In genomic region chr11:111696556-111696955, GRCh38 we compare ENCODE assay signal across 20 cellular contexts.
DNase-seq lines count a peak whose midpoint lies in the region; ATAC-seq, FAIRE-seq and TF ChIP-seq lines count a peak whose summit lies in the region.
"Had no signal": no experiment of that assay in that cellular context is flagged by ENCODE, and none has a peak within 500 bp of the region (broad histone marks: within the 10 kb centered on the region; RNA-seq: fewer than 3 reads in every experiment).

No MANE protein-coding gene starts in this region.

- ATAC-seq in left cardiac atrium = no peak
- ATAC-seq: CD8-positive, alpha-beta T cell had no signal

- intact Hi-C loops in left ventricle myocardium inferior (cut with micrococcal nuclease) (no loop called here), left cardiac atrium (cut with DNase I) (no loop called here)

- no peak overlapping the region for H3K4me3 ChIP-seq in ACC112 (ENCODE audit: low read depth, low read length)
- H3K4me3 ChIP-seq in brain microvascular endothelial cell (ENCODE audit: low read depth, low read length) = no peak overlapping the region
- no peak overlapping the region for H3K4me3 ChIP-seq in left ventricle myocardium inferior
- H3K4me3 ChIP-seq in right atrium auricular region = no peak overlapping the region
- H3K4me3 ChIP-seq: esophagus muscularis mucosa, spleen, testis had no signal

- H3K9me3 ChIP-seq in left ventricle myocardium inferior (replicated peaks) (no peaks in the 10 kb centered on the region), right atrium auricular region (no peaks in the 10 kb centered on the region)
- H3K9me3 ChIP-seq: esophagus muscularis mucosa, spleen, testis had no signal

- peaks cover 43% of the 10 kb centered on the region for H3K4me1 ChIP-seq in ACC112 (ENCODE audit: control insufficient read depth, insufficient read depth, low read length, unreplicated experiment)
- H3K4me1 ChIP-seq in left ventricle myocardium inferior = peaks cover 55% of the 10 kb centered on the region
- H3K4me1 ChIP-seq in right atrium auricular region = peaks cover 0 to 43% of the 10 kb centered on the region in 2 donors
- H3K4me1 ChIP-seq: testis had no signal

- TF ChIP-seq CTCF in brain microvascular endothelial cell (IDR thresholded peaks at IDR 0.05; ENCODE audit: low read depth, low read length, missing control alignments) (no peak), left ventricle myocardium inferior (IDR thresholded peaks at IDR 0.05; ENCODE audit: borderline replicate concordance) (no peak), right atrium auricular region (IDR thresholded peaks at IDR 0.05) (no peak)

- no peak overlapping the region for H2AFZ ChIP-seq in ACC112 (ENCODE audit: low read length, unreplicated experiment)

- H3K36me3 ChIP-seq in ACC112 (ENCODE audit: insufficient read depth, low read length) (no peaks in the 10 kb centered on the region), brain microvascular endothelial cell (replicated peaks) (no peaks in the 10 kb centered on the region), left ventricle myocardium inferior (no peaks in the 10 kb centered on the region), right atrium auricular region (peaks cover 4% of the 10 kb centered on the region)

- DNase-seq in HCEC 1CT (peak; percentile 84), brain microvascular endothelial cell (peak; percentile 20), kidney tubule cell (ENCODE audit: low spot score) (peak; percentile 50), left ventricle myocardium inferior (no peak), right atrium auricular region (ENCODE audit: low spot score) (no peak), GM19239 (ENCODE audit: insufficient read length, low spot score) (no peak), left cardiac atrium (no peak)
- DNase-seq: activated CD4-positive, alpha-beta T cell treated with anti-CD3 and anti-CD28 coated beads, Interleukin-2, amount 50 U/mL, for 1 hour; activated naive CD4-positive, alpha-beta T cell treated with Interleukin-2 at 50 U/mL for 16 hours; CD8-positive, alpha-beta T cell; DND-41; NCI-H526 treated with DMSO at 0.1 percent for 48 hours; nephron progenitor cell; SIG-M5; spleen; T-helper 1 cell; testis had no signal

- H3K27me3 ChIP-seq in ACC112 (ENCODE audit: insufficient read depth, low read length) (no peaks in the 10 kb centered on the region), brain microvascular endothelial cell (replicated peaks) (no peaks in the 10 kb centered on the region), left ventricle myocardium inferior (ENCODE audit: low read depth) (no peaks in the 10 kb centered on the region), right atrium auricular region (no peaks in the 10 kb centered on the region)
- H3K27me3 ChIP-seq: esophagus muscularis mucosa, spleen, testis had no signal

- no peaks in the 10 kb centered on the region for H3K79me2 ChIP-seq in ACC112 (ENCODE audit: control insufficient read depth, insufficient read depth, low read length, unreplicated experiment)

- in situ Hi-C loops in brain microvascular endothelial cell (cut with HindIII; ENCODE audit: low pct_ligation_motif_present, low sequenced_read_pairs) = no loop called here

- H3K27ac ChIP-seq in ACC112 (ENCODE audit: low read depth, low read length) (peak overlapping the region; percentile 83), brain microvascular endothelial cell (peak overlapping the region; percentile 77), left ventricle myocardium inferior (replicated peaks) (no peak overlapping the region), right atrium auricular region (no peak overlapping the region)
- H3K27ac ChIP-seq: esophagus muscularis mucosa, spleen, testis had no signal

- no peak for FAIRE-seq in GM19239 (lab: Jason Lieb, UNC)
- FAIRE-seq: keratinocyte had no signal

Comparison
In these comparisons a context has a peak if more than half of its experiments do, and no peak if none do; other contexts are left out.
1. H3K27ac ChIP-seq: peak in ACC112 (single experiment) and brain microvascular endothelial cell (single experiment); none in left ventricle myocardium inferior (single experiment) and right atrium auricular region (0 of 2).
2. DNase-seq: peak in HCEC 1CT (single experiment), brain microvascular endothelial cell (single experiment) and kidney tubule cell (single experiment); none in left ventricle myocardium inferior (single experiment), right atrium auricular region (single experiment), GM19239 (single experiment) and left cardiac atrium (single experiment).